In genomic region chr4:87423313-87424031, GRCh38 we compare ENCODE assay signal across 8 cellular contexts. TPM values are rescaled to one million over a fixed set of nuclear protein-coding genes. Genes with fewer than 3 reads are reported as not detected.
DNase-seq lines count a peak whose midpoint lies in the region; ATAC-seq and TF ChIP-seq lines count a peak whose summit lies in the region.

No MANE protein-coding gene starts in this region.

- intact Hi-C loops in Right ventricle myocardium inferior (cut with DNase I), result no loop called here

- H3K9ac ChIP-seq in duodenal mucosa (ENCODE audit: low read depth in 1 of 2, low read length in 2 of 2), result peak overlapping the region; percentile 59 to 81

- H3K27me3 Mint-ChIP-seq in nephron (ENCODE audit: low read depth), result no peaks in the 10 kb centered on the region

- peak overlapping the region; percentile 99 for H3K27ac Mint-ChIP-seq in nephron

- H3K4me1 ChIP-seq in cardiac muscle cell (ENCODE audit: low read depth) (peaks cover 10% of the 10 kb centered on the region), duodenal mucosa (ENCODE audit: control insufficient read depth in 1 of 2, insufficient read depth in 2 of 2, low read length in 2 of 2) (peaks cover 34 to 39% of the 10 kb centered on the region in 2 donors)

- H3K36me3 ChIP-seq in cardiac muscle cell (no peaks in the 10 kb centered on the region), duodenal mucosa (ENCODE audit: control insufficient read depth in 1 of 2, insufficient read depth in 2 of 2, low read length in 2 of 2) (no peaks in the 10 kb centered on the region)

- no peak for ATAC-seq in Right ventricle myocardium inferior
- no peak for ATAC-seq in GM21786 (IDR thresholded peaks at IDR 0.05; ENCODE audit: unreplicated experiment)

- H3K9me3 ChIP-seq in cardiac muscle cell (ENCODE audit: low read depth), result no peaks in the 10 kb centered on the region
- H3K9me3 ChIP-seq in duodenal mucosa (ENCODE audit: control insufficient read depth in 1 of 2, low read length in 2 of 2), result no peaks in the 10 kb centered on the region

- H3K4me3 Mint-ChIP-seq in nephron, result peak overlapping the region; percentile 90 to 94 (median 93)

- peak; percentile 27 for TF ChIP-seq CTCF in cardiac muscle cell (IDR thresholded peaks at IDR 0.05; ENCODE audit: low read depth, low read length)
- peak in 1 of 3 experiments; percentile 18 for TF ChIP-seq CTCF in nephron (IDR thresholded peaks at IDR 0.05; ENCODE audit: unreplicated experiment in 3 of 3)

- DNase-seq in cardiac muscle cell (ENCODE audit: low read depth in 1 of 2, low spot score in 1 of 2), result no peak
- DNase-seq in Right ventricle myocardium inferior (ENCODE audit: missing footprints), result no peak
- DNase-seq in NCI-H748 (lab: John Stamatoyannopoulos, UW; ENCODE audit: unreplicated experiment), result peak; percentile 52
- DNase-seq in globus pallidus (ENCODE audit: low spot score), result no peak
- DNase-seq in stimulated activated CD4-positive, alpha-beta T cell treated with anti-CD3 and anti-CD28 coated beads, Interleukin-15, amount 100 ng/mL, for 24 hours, result no peak

- peaks cover 3% of the 10 kb centered on the region for H3K9me3 Mint-ChIP-seq in nephron

- H3K36me3 Mint-ChIP-seq in nephron (ENCODE audit: low read depth), result peaks cover 2% of the 10 kb centered on the region

- H3K27ac ChIP-seq in cardiac muscle cell, result peak overlapping the region; percentile 97
- H3K27ac ChIP-seq in duodenal mucosa (ENCODE audit: low read depth, low read length), result no peak overlapping the region

- no peaks in the 10 kb centered on the region for H3K27me3 ChIP-seq in cardiac muscle cell
- H3K27me3 ChIP-seq in duodenal mucosa (ENCODE audit: control insufficient read depth in 1 of 2, insufficient read depth in 2 of 2, low read length in 2 of 2), result no peaks in the 10 kb centered on the region

- H3K4me3 ChIP-seq in cardiac muscle cell, result peak overlapping the region; percentile 95
- peak overlapping the region; percentile 84 to 94 for H3K4me3 ChIP-seq in duodenal mucosa (ENCODE audit: low read depth in 1 of 2, low read length in 2 of 2)

- H3K4me1 Mint-ChIP-seq in nephron, result peaks cover 38% of the 10 kb centered on the region

RNA-seq across cellular contexts. Expression of gene NUDT9, which starts 1.1 kb away (rescaled TPM):
- total RNA-seq in cardiac muscle cell (17.4 and 21.8 TPM in 2 replicates), Right ventricle myocardium inferior (30.2 TPM)
- 30.6 and 41.6 TPM in 2 replicates for polyA plus RNA-seq in cardiac muscle cell

RNA-seq across cellular contexts. Expression of gene HSD17B11, which starts 32.5 kb away (rescaled TPM):
- 10.1 and 18.9 TPM in 2 replicates for total RNA-seq in cardiac muscle cell
- polyA plus RNA-seq in cardiac muscle cell, result 17.4 and 22.5 TPM in 2 replicates
- 13.6 TPM for total RNA-seq in Right ventricle myocardium inferior
